In the genomic region with DNA sequence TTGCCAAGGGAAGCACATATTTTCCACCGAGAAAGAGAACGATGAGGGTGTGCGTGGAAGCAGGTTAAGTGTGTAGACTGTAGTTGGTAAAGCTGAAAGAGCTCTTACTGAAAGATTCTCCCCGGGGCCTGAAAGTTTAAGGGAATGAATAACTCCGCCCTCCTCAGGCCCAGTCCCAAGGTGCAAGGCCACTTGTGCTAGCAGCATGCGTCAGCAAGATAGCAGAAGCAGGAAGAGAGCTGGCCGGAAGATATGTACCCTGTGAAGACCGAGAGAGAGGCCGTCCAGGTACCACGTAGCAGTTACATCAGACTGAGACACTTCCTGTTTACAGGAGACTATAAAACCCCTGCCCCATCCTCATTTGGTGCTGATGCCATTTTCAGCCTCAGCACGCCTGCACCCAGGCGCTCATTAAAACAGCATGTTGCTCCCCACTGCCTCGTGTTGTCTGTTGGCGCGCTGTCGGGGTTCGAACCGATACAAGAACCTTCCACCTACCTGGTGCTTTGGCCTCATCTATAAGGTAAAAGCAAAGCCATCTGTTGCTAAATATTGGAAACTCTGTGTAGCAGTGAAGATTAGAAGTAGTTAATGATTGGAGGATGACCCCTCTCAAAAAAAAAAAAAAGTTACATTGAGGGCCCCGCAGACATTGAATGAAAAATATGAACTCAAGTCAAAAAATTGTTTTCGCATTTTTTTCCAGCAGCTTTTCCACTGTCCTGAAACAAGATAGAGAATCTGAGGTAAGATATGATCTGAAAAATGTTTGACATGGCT, we compare ENCODE assay signal across 1 cellular context.
TF ChIP-seq lines count a peak whose summit lies in the region.

No MANE protein-coding gene starts in this region.

TF ChIP-seq in K562, 482 proteins besides CTCF, POLR2A, EP300 and RAD21 (continued from another document and continues in another):
- TF ChIP-seq CTCFL (IDR thresholded peaks at IDR 0.05; ENCODE audit: borderline replicate concordance, insufficient read depth, low read depth, low read length, poor library complexity, severe bottlenecking) (no peak), ZNF717 (CRISPR knock-in tag; IDR thresholded peaks at IDR 0.05) (no peak), MAFK (IDR thresholded peaks at IDR 0.05; ENCODE audit: low read length) (peak; percentile 86), MAZ (CRISPR knock-in tag; conservative IDR thresholded peaks at IDR 0.05 in 1 of 2, IDR thresholded peaks at IDR 0.05 in 1 of 2) (peak; percentile 95 to 100), TEAD4 (IDR thresholded peaks at IDR 0.05; ENCODE audit: low read length) (peak; percentile 73), TEAD4 (CRISPR knock-in tag; IDR thresholded peaks at IDR 0.05; ENCODE audit: borderline replicate concordance) (no peak), IRF2 (CRISPR knock-in tag; IDR thresholded peaks at IDR 0.05) (no peak), MTF1 (CRISPR knock-in tag; IDR thresholded peaks at IDR 0.05; ENCODE audit: borderline replicate concordance) (no peak), KDM4B (IDR thresholded peaks at IDR 0.05; ENCODE audit: borderline replicate concordance in 2 of 2, low read depth in 1 of 2) (no peak; a peak in 1 of 4 replicates), ZNF518B (CRISPR knock-in tag; IDR thresholded peaks at IDR 0.05) (no peak), THRAP3 (IDR thresholded peaks at IDR 0.05; ENCODE audit: borderline replicate concordance) (0 out of 2 replicates have a peak, but pooled peaks have one; percentile 85), RB1 (IDR thresholded peaks at IDR 0.05; ENCODE audit: low read depth) (peak; percentile 66), ARID3B (CRISPR knock-in tag; IDR thresholded peaks at IDR 0.05; ENCODE audit: borderline replicate concordance) (0 out of 2 replicates have a peak, but pooled peaks have one; percentile 44), HMG20B (CRISPR knock-in tag; IDR thresholded peaks at IDR 0.05) (no peak), EWSR1 (IDR thresholded peaks at IDR 0.05; ENCODE audit: borderline replicate concordance, low read depth, partially characterized antibody) (no peak), GATAD2B (IDR thresholded peaks at IDR 0.05; ENCODE audit: borderline replicate concordance) (peak; percentile 20; the same call in 1 of the 2 replicates), FOXA3 (CRISPR knock-in tag; conservative IDR thresholded peaks at IDR 0.05 in 1 of 2, IDR thresholded peaks at IDR 0.05 in 1 of 2) (peak; percentile 33 to 59; a peak in 3 of 4 replicates), CREB3L1 (IDR thresholded peaks at IDR 0.05; ENCODE audit: borderline replicate concordance, low read depth) (peak; percentile 97), ESRRB (CRISPR knock-in tag; IDR thresholded peaks at IDR 0.05; ENCODE audit: borderline replicate concordance) (no peak), LCOR (CRISPR knock-in tag; IDR thresholded peaks at IDR 0.05) (peak; percentile 93), THAP12 (CRISPR knock-in tag; IDR thresholded peaks at IDR 0.05) (peak; percentile 91)
- TF ChIP-seq, protein P1, sequence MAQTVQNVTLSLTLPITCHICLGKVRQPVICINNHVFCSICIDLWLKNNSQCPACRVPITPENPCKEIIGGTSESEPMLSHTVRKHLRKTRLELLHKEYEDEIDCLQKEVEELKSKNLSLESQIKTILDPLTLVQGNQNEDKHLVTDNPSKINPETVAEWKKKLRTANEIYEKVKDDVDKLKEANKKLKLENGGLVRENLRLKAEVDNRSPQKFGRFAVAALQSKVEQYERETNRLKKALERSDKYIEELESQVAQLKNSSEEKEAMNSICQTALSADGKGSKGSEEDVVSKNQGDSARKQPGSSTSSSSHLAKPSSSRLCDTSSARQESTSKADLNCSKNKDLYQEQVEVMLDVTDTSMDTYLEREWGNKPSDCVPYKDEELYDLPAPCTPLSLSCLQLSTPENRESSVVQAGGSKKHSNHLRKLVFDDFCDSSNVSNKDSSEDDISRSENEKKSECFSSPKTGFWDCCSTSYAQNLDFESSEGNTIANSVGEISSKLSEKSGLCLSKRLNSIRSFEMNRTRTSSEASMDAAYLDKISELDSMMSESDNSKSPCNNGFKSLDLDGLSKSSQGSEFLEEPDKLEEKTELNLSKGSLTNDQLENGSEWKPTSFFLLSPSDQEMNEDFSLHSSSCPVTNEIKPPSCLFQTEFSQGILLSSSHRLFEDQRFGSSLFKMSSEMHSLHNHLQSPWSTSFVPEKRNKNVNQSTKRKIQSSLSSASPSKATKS (CRISPR knock-in tag; IDR thresholded peaks at IDR 0.05) = no peak
- TF ChIP-seq, protein P2, sequence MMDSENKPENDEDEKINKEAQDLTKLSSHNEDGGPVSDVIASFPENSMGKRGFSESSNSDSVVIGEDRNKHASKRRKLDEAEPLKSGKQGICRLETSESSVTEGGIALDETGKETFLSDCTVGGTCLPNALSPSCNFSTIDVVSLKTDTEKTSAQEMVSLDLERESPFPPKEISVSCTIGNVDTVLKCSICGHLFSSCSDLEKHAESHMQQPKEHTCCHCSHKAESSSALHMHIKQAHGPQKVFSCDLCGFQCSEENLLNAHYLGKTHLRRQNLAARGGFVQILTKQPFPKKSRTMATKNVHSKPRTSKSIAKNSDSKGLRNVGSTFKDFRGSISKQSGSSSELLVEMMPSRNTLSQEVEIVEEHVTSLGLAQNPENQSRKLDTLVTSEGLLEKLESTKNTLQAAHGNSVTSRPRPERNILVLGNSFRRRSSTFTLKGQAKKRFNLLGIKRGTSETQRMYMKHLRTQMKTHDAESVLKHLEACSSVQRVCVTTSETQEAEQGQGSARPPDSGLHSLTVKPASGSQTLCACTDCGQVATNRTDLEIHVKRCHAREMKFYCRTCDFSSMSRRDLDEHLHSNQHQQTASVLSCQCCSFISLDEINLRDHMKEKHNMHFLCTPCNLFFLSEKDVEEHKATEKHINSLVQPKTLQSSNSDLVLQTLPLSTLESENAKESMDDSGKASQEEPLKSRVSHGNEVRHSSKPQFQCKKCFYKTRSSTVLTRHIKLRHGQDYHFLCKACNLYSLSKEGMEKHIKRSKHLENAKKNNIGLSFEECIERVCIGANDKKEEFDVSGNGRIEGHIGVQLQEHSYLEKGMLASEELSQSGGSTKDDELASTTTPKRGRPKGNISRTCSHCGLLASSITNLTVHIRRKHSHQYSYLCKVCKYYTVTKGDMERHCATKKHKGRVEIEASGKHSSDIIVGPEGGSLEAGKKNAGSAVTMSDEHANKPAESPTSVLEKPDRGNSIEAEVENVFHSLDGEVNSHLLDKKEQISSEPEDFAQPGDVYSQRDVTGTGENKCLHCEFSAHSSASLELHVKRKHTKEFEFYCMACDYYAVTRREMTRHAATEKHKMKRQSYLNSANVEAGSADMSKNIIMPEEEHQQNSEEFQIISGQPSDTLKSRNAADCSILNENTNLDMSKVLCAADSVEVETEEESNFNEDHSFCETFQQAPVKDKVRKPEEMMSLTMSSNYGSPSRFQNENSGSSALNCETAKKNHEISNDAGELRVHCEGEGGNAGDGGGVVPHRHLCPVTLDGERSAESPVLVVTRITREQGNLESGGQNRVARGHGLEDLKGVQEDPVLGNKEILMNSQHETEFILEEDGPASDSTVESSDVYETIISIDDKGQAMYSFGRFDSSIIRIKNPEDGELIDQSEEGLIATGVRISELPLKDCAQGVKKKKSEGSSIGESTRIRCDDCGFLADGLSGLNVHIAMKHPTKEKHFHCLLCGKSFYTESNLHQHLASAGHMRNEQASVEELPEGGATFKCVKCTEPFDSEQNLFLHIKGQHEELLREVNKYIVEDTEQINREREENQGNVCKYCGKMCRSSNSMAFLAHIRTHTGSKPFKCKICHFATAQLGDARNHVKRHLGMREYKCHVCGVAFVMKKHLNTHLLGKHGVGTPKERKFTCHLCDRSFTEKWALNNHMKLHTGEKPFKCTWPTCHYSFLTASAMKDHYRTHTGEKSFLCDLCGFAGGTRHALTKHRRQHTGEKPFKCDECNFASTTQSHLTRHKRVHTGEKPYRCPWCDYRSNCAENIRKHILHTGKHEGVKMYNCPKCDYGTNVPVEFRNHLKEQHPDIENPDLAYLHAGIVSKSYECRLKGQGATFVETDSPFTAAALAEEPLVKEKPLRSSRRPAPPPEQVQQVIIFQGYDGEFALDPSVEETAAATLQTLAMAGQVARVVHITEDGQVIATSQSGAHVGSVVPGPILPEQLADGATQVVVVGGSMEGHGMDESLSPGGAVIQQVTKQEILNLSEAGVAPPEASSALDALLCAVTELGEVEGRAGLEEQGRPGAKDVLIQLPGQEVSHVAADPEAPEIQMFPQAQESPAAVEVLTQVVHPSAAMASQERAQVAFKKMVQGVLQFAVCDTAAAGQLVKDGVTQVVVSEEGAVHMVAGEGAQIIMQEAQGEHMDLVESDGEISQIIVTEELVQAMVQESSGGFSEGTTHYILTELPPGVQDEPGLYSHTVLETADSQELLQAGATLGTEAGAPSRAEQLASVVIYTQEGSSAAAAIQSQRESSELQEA (IDR thresholded peaks at IDR 0.05; ENCODE audit: low read depth) = no peak
- TF ChIP-seq, protein P3, sequence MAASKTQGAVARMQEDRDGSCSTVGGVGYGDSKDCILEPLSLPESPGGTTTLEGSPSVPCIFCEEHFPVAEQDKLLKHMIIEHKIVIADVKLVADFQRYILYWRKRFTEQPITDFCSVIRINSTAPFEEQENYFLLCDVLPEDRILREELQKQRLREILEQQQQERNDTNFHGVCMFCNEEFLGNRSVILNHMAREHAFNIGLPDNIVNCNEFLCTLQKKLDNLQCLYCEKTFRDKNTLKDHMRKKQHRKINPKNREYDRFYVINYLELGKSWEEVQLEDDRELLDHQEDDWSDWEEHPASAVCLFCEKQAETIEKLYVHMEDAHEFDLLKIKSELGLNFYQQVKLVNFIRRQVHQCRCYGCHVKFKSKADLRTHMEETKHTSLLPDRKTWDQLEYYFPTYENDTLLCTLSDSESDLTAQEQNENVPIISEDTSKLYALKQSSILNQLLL (CRISPR knock-in tag; IDR thresholded peaks at IDR 0.05; ENCODE audit: borderline replicate concordance) = no peak
